In genomic region chr6:593139-593906, GRCh38 we compare ENCODE assay signal across 7 cellular contexts.
DNase-seq lines count a peak whose midpoint lies in the region; ATAC-seq, FAIRE-seq and TF ChIP-seq lines count a peak whose summit lies in the region.

No MANE protein-coding gene starts in this region.

- FAIRE-seq in GM12892 (lab: Jason Lieb, UNC) = peak; percentile 73

- TF ChIP-seq POLR2A in GM12892 (IDR thresholded peaks at IDR 0.05; ENCODE audit: low read depth, low read length) = no peak

- ATAC-seq in GM18870 (IDR thresholded peaks at IDR 0.05; ENCODE audit: unreplicated experiment) = no peak

- peak; percentile 57 for TF ChIP-seq CTCF in astrocyte of the cerebellum (IDR thresholded peaks at IDR 0.05; ENCODE audit: low read depth, low read length, missing control alignments)

- in situ Hi-C loops in astrocyte of the cerebellum (cut with HindIII; ENCODE audit: low sequenced_read_pairs) = loop anchor here (25.0 kb wide), 1 partner anchor 794 kb away; the partner anchor contains the start of gene FOXF2

- no peak for DNase-seq in GM12892 (ENCODE audit: insufficient read length)
- DNase-seq in NCI-H128 (lab: John Stamatoyannopoulos, UW; ENCODE audit: unreplicated experiment) = peak; percentile 9
- peak; percentile 57 for DNase-seq in T-helper 9 cell
- DNase-seq in astrocyte of the cerebellum (ENCODE audit: low read depth) = peak; percentile 46
- peak; percentile 88 for DNase-seq in inferior parietal cortex (ENCODE audit: extremely low spot score)
- DNase-seq in stimulated activated CD4-positive, alpha-beta T cell treated with anti-CD3 and anti-CD28 coated beads, Interleukin-1b, Interleukin-23, amount 100 ng/mL, for 24 hours (ENCODE audit: low read depth in 4 of 4, low spot score in 1 of 4) = peak; percentile 47 to 62 (median 50)

- H3K4me3 ChIP-seq in astrocyte of the cerebellum (ENCODE audit: low read depth, low read length) = no peak overlapping the region
